ENCODE assay signal across 11 cellular contexts in genomic region chr4:55445921-55446577, GRCh38. TPM values are rescaled to one million over a fixed set of nuclear protein-coding genes. Genes with fewer than 3 reads are reported as not detected.
DNase-seq lines count a peak whose midpoint lies in the region; ATAC-seq and TF ChIP-seq lines count a peak whose summit lies in the region.
"Had no signal": no experiment of that assay in that cellular context is flagged by ENCODE, and none has a peak within 500 bp of the region (broad histone marks: within the 10 kb centered on the region; RNA-seq: fewer than 3 reads in every experiment).

No MANE protein-coding gene starts in this region.

- H2BK5ac ChIP-seq in H9 (ENCODE audit: insufficient read length, low read length) = no peak overlapping the region

- H4K91ac ChIP-seq in H9 (ENCODE audit: insufficient read length, low read depth, low read length) = no peak overlapping the region

- H3K23me2 ChIP-seq in H9 (ENCODE audit: insufficient read length, low read depth, low read length, poor library complexity, severe bottlenecking) = no peaks in the 10 kb centered on the region

- TF ChIP-seq RAD21 in SK-N-SH (IDR thresholded peaks at IDR 0.05; ENCODE audit: low read length) = no peak

- H3K79me1 ChIP-seq in H9 (ENCODE audit: insufficient read depth, low read depth, low read length, poor library complexity, severe bottlenecking) = no peaks in the 10 kb centered on the region

- no peak overlapping the region for H3K4me3 Mint-ChIP-seq in H9

- no peak overlapping the region for H3K14ac ChIP-seq in H9 (ENCODE audit: insufficient read depth, low read length)

- H3F3A ChIP-seq in GM23248 (ENCODE audit: insufficient read depth) (peaks cover 45% of the 10 kb centered on the region), SK-N-SH (replicated peaks; ENCODE audit: insufficient read depth) (peaks cover 45% of the 10 kb centered on the region), smooth muscle cell (ENCODE audit: low read depth) (no peaks in the 10 kb centered on the region)

- H4K8ac ChIP-seq in H9 (replicated peaks; ENCODE audit: insufficient read length, low read depth, low read length) = no peak overlapping the region

- H3K36me3 Mint-ChIP-seq in H9 (ENCODE audit: insufficient read depth in 1 of 3, low read depth in 3 of 3) = peaks cover 13 to 50% (median 50%) of the 10 kb centered on the region in 3 experiments; a peak in 6 of 7 replicates

- H3K4me1 ChIP-seq in GM23248 (ENCODE audit: insufficient read depth) = peaks cover 37% of the 10 kb centered on the region
- H3K4me1 ChIP-seq in SK-N-SH (ENCODE audit: control insufficient read depth in 1 of 2, insufficient read depth in 2 of 2, low read depth in 1 of 2, low read length in 1 of 2) = peaks cover 2 to 28% of the 10 kb centered on the region in 2 experiments; a peak in 3 of 4 replicates
- H3K4me1 ChIP-seq in smooth muscle cell (ENCODE audit: low read depth) = no peaks in the 10 kb centered on the region
- H3K4me1 ChIP-seq in H9 (ENCODE audit: insufficient read depth, low read length) = no peaks in the 10 kb centered on the region
- no peaks in the 10 kb centered on the region for H3K4me1 ChIP-seq in BE2C

- no peaks in the 10 kb centered on the region for H3K4me1 Mint-ChIP-seq in H9

- POLR2A ChIA-PET in SK-N-SH (lab: Yijun Ruan, JAX) = interaction anchor here (0.7 kb wide), 1 partner anchor 665 kb away, joined by 3 read pairs; no protein-coding TSS in a partner anchor

- ATAC-seq in GM21528 (IDR thresholded peaks at IDR 0.05; ENCODE audit: low FRiP score, unreplicated experiment) = no peak

- no peak overlapping the region for H3K4ac ChIP-seq in H9 (ENCODE audit: low read depth, low read length)

- H2BK20ac ChIP-seq in H9 (ENCODE audit: low read depth, low read length, poor library complexity, severe bottlenecking) = no peak overlapping the region

- TF ChIP-seq CTCF in SK-N-SH (IDR thresholded peaks at IDR 0.05) (no peak), fibroblast of pulmonary artery (IDR thresholded peaks at IDR 0.05; ENCODE audit: low read length, missing control alignments) (no peak), smooth muscle cell (IDR thresholded peaks at IDR 0.05; ENCODE audit: borderline replicate concordance, insufficient read depth, poor library complexity, severe bottlenecking) (no peak), H9 (conservative IDR thresholded peaks at IDR 0.05) (no peak), BE2C (IDR thresholded peaks at IDR 0.05; ENCODE audit: low read depth, low read length) (no peak)

- peaks cover 43% of the 10 kb centered on the region for H3K36me3 ChIP-seq in GM23248 (ENCODE audit: low read depth)
- H3K36me3 ChIP-seq in SK-N-SH (replicated peaks in 1 of 2; ENCODE audit: control insufficient read depth in 1 of 2, insufficient read depth in 2 of 2, low read length in 1 of 2) = peaks cover 44 to 60% of the 10 kb centered on the region in 2 experiments
- H3K36me3 ChIP-seq in smooth muscle cell (ENCODE audit: low read depth) = peaks cover 13% of the 10 kb centered on the region
- H3K36me3 ChIP-seq in BE2C = peaks cover 19% of the 10 kb centered on the region

- no peak overlapping the region for H2AFZ ChIP-seq in GM23248
- H2AFZ ChIP-seq in SK-N-SH (ENCODE audit: low read depth) = no peak overlapping the region
- H2AFZ ChIP-seq in smooth muscle cell (ENCODE audit: low read depth) = no peak overlapping the region
- H2AFZ ChIP-seq in H9 (ENCODE audit: low read length) = no peak overlapping the region

- H3K9me3 ChIP-seq in GM23248 (ENCODE audit: low read depth) (no peaks in the 10 kb centered on the region), SK-N-SH (no peaks in the 10 kb centered on the region), smooth muscle cell (replicated peaks; ENCODE audit: low read depth) (no peaks in the 10 kb centered on the region), H9 (ENCODE audit: control insufficient read depth, low read depth, low read length) (no peaks in the 10 kb centered on the region), BE2C (no peaks in the 10 kb centered on the region)

- DNase-seq in GM23248 (peak; percentile 89), SK-N-SH (no peak), fibroblast of pulmonary artery (ENCODE audit: low read depth) (peak; percentile 52), smooth muscle cell (lab: John Stamatoyannopoulos, UW; ENCODE audit: unreplicated experiment) (no peak), H9 (no peak), BE2C (no peak)
- DNase-seq: anterior cingulate cortex, DMS153, NCI-H345, SHP77 treated with DMSO at 0.1 percent for 48 hours had no signal

- H3K79me2 ChIP-seq in GM23248 (ENCODE audit: insufficient read depth) = no peaks in the 10 kb centered on the region
- peaks cover 4% of the 10 kb centered on the region; the same call in 1 of the 2 replicates for H3K79me2 ChIP-seq in SK-N-SH (ENCODE audit: insufficient read depth)
- no peaks in the 10 kb centered on the region for H3K79me2 ChIP-seq in smooth muscle cell (ENCODE audit: low read depth)
- no peaks in the 10 kb centered on the region for H3K79me2 ChIP-seq in H9 (ENCODE audit: insufficient read depth, low read length)

- H3K27me3 ChIP-seq in GM23248 (replicated peaks; ENCODE audit: insufficient read depth) (no peaks in the 10 kb centered on the region), SK-N-SH (ENCODE audit: insufficient read depth) (no peaks in the 10 kb centered on the region), smooth muscle cell (ENCODE audit: low read depth) (no peaks in the 10 kb centered on the region), H9 (ENCODE audit: insufficient read depth, low read length) (no peaks in the 10 kb centered on the region), BE2C (no peaks in the 10 kb centered on the region)

- no peak overlapping the region for H3T11ph ChIP-seq in H9 (ENCODE audit: low read length)

- no peak overlapping the region for H2AK5ac ChIP-seq in H9 (ENCODE audit: insufficient read length, low read length)

- no peaks in the 10 kb centered on the region for H4K20me1 ChIP-seq in GM23248 (ENCODE audit: insufficient read depth)
- H4K20me1 ChIP-seq in SK-N-SH (ENCODE audit: insufficient read depth) = no peaks in the 10 kb centered on the region
- H4K20me1 ChIP-seq in smooth muscle cell (ENCODE audit: low read depth) = no peaks in the 10 kb centered on the region
- no peaks in the 10 kb centered on the region for H4K20me1 ChIP-seq in H9 (ENCODE audit: control insufficient read depth, insufficient read depth, insufficient read length)

- H3K27ac Mint-ChIP-seq in H9 = no peak overlapping the region

- no peak overlapping the region for H2BK15ac ChIP-seq in H9 (ENCODE audit: low read depth, low read length)

- H3K9me2 ChIP-seq in GM23248 (ENCODE audit: insufficient read depth) = no peaks in the 10 kb centered on the region
- H3K9me2 ChIP-seq in SK-N-SH = no peaks in the 10 kb centered on the region

- H3K18ac ChIP-seq in H9 (ENCODE audit: insufficient read length, low read depth, low read length) = no peak overlapping the region

- H3K9ac ChIP-seq in GM23248 (no peak overlapping the region), SK-N-SH (peak overlapping the region; percentile 13; the same call in 1 of the 2 replicates), smooth muscle cell (ENCODE audit: low read depth) (peak overlapping the region; percentile 68), H9 (ENCODE audit: extremely low read depth, insufficient read length, low read length) (no peak overlapping the region)

- no peak overlapping the region for H3K23ac ChIP-seq in H9 (ENCODE audit: insufficient read length, low read depth, low read length)

- CTCF ChIA-PET in SK-N-SH (lab: Yijun Ruan, JAX) = interaction anchor here (0.6 to 2.4 kb wide), 9 partner anchors 9 to 442 kb away, joined by 3 to 14 read pairs (median 3); partner anchors contain the start of gene SRD5A3

- WGBS in GM23248 (ENCODE audit: low coverage in 1 of 2, low lambda C conversion rate in 2 of 2, missing lambda C conversion rate in 2 of 2), 2 experiments = 24 to 27% methylated on average over 2 of the region's 2 CpGs
- 71% methylated on average over 2 of the region's 2 CpGs for WGBS in SK-N-SH (ENCODE audit: low lambda C conversion rate)
- WGBS in smooth muscle cell (ENCODE audit: low lambda C conversion rate) = 75% methylated on average over 2 of the region's 2 CpGs
- WGBS in H9 (ENCODE audit: extremely low coverage, insufficient read length, low lambda C conversion rate) = no CpG with 5 or more reads among the region's 2 CpGs

- no peak overlapping the region for H4K5ac ChIP-seq in H9 (ENCODE audit: insufficient read length, low read depth, low read length)

- peak in 1 of 2 experiments; percentile 51; a peak in 1 of 4 replicates for TF ChIP-seq EP300 in SK-N-SH (IDR thresholded peaks at IDR 0.05; ENCODE audit: borderline replicate concordance in 1 of 2, low read depth in 1 of 2, low read length in 1 of 2)

- H3K9me3 Mint-ChIP-seq in H9 = no peaks in the 10 kb centered on the region

- H3K27ac ChIP-seq in GM23248 = peak overlapping the region; percentile 83
- H3K27ac ChIP-seq in SK-N-SH (ENCODE audit: low read depth in 2 of 2, low read length in 1 of 2) = peak overlapping the region in 1 of 2 experiments; percentile 59; a peak in 2 of 4 replicates
- peak overlapping the region; percentile 91 for H3K27ac ChIP-seq in smooth muscle cell (ENCODE audit: low read depth)
- no peak overlapping the region for H3K27ac ChIP-seq in H9 (ENCODE audit: insufficient read length, low read depth, low read length)

- in situ Hi-C loops in GM23248 (cut with MboI) = loop anchor here (25.0 kb wide), 1 partner anchor 416 kb away; the partner anchor contains the start of gene EXOC1

- H2BK12ac ChIP-seq in H9 (ENCODE audit: insufficient read length, low read depth, low read length) = no peak overlapping the region

- H3K27me3 Mint-ChIP-seq in H9 (ENCODE audit: low read depth) = no peaks in the 10 kb centered on the region

- H3K56ac ChIP-seq in H9 (ENCODE audit: insufficient read length, low read depth, low read length) = no peak overlapping the region

- H3K4me2 ChIP-seq in GM23248 (ENCODE audit: unreplicated experiment) = peak overlapping the region; percentile 58
- no peak overlapping the region for H3K4me2 ChIP-seq in SK-N-SH
- peak overlapping the region; percentile 16 for H3K4me2 ChIP-seq in smooth muscle cell
- H3K4me2 ChIP-seq in H9 (ENCODE audit: insufficient read depth, insufficient read length, low read length) = no peak overlapping the region

- H3K4me3 ChIP-seq in GM23248 (peak overlapping the region; percentile 12; the same call in 1 of the 2 replicates), SK-N-SH (ENCODE audit: low read depth in 2 of 2, low read length in 1 of 2) (no peak overlapping the region), fibroblast of pulmonary artery (replicated peaks; ENCODE audit: low read depth, low read length) (no peak overlapping the region), smooth muscle cell (no peak overlapping the region), BE2C (ENCODE audit: low read depth, low read length) (no peak overlapping the region)

- H2BK120ac ChIP-seq in H9 (ENCODE audit: low read depth, low read length, poor library complexity, severe bottlenecking) = no peak overlapping the region

RNA-seq across cellular contexts. Expression of gene TMEM165, which starts 50.3 kb away (rescaled TPM):
- 217 and 271 TPM in 2 replicates for total RNA-seq in GM23248 (2014; rRNA removed; shearing (Covaris generic))
- polyA plus RNA-seq in GM23248 (2016; fragmentation: Nextera tagmentation; extraction: Ambion mirVana) (188 and 193 TPM in 2 replicates), SK-N-SH (2012; rRNA removed) (58.6 and 89.2 TPM in 2 replicates), smooth muscle cell (167 and 178 TPM in 2 replicates)
- polyA plus RNA-seq in SK-N-SH (2012; cell fraction: cytosol; rRNA removed) = 75.8 and 85.3 TPM in 2 replicates
- polyA plus RNA-seq in SK-N-SH (2012; cell fraction: nucleus; rRNA removed) = 70.8 and 135 TPM in 2 replicates
- total RNA-seq in smooth muscle cell (235 and 266 TPM in 2 replicates), H9 (2021) (85.9 and 87.2 TPM in 2 replicates)
- 45.3 TPM for polyA plus RNA-seq in BE2C (2012; ENCODE audit: insufficient read depth, insufficient read length, low read depth)

Comparison
In these comparisons a context has a peak if more than half of its experiments do, and no peak if none do; other contexts are left out.
1. DNase-seq: peak in GM23248 (single experiment) and fibroblast of pulmonary artery (single experiment); none in SK-N-SH (single experiment), smooth muscle cell (single experiment), H9 (single experiment) and BE2C (single experiment).
2. H3K4me2 ChIP-seq: peak in GM23248 (single experiment) and smooth muscle cell (single experiment); none in SK-N-SH (single experiment) and H9 (single experiment).
3. H3K9ac ChIP-seq: peak in SK-N-SH (single experiment) and smooth muscle cell (single experiment); none in GM23248 (single experiment) and H9 (single experiment).